Comparison of ENCODE assay signal across 8 cellular contexts in genomic region chr20:31606678-31606927, GRCh38. TPM values are rescaled to one million over a fixed set of nuclear protein-coding genes. Genes with fewer than 3 reads are reported as not detected.
A peak's percentile ranks its signal among the peaks of the same experiment; 100 is the strongest.
DNase-seq lines count a peak whose midpoint lies in the region; ATAC-seq and TF ChIP-seq lines count a peak whose summit lies in the region.

No MANE protein-coding gene starts in this region.

- TF ChIP-seq CTCF in Caco-2 (IDR thresholded peaks at IDR 0.05; ENCODE audit: insufficient read depth in 1 of 2, low read depth in 1 of 2, low read length in 1 of 2, severe bottlenecking in 1 of 2, unreplicated experiment in 1 of 2) = no peak
- TF ChIP-seq CTCF in SU-DHL-6 (IDR thresholded peaks at IDR 0.05; ENCODE audit: insufficient read depth, low read length, poor library complexity, severe bottlenecking) = no peak
- TF ChIP-seq CTCF in fibroblast of pulmonary artery (IDR thresholded peaks at IDR 0.05; ENCODE audit: low read length, missing control alignments) = no peak
- no peak for TF ChIP-seq CTCF in progenitor cell of endocrine pancreas (IDR thresholded peaks at IDR 0.05; ENCODE audit: unreplicated experiment)

- H3K36me3 Mint-ChIP-seq in Caco-2 (ENCODE audit: insufficient read depth, unreplicated experiment) = peaks cover 75% of the 10 kb centered on the region
- peaks cover 14% of the 10 kb centered on the region for H3K36me3 Mint-ChIP-seq in progenitor cell of endocrine pancreas (ENCODE audit: insufficient read depth)

- no peaks in the 10 kb centered on the region for H3K36me3 ChIP-seq in Caco-2 (ENCODE audit: control insufficient read depth, insufficient read depth, low read length)
- no peaks in the 10 kb centered on the region for H3K36me3 ChIP-seq in SU-DHL-6 (ENCODE audit: low read length)

- peak overlapping the region; percentile 93 for H3K4me2 ChIP-seq in SU-DHL-6 (ENCODE audit: low read depth, low read length, poor library complexity, severe bottlenecking)

- H2AFZ ChIP-seq in SU-DHL-6 (ENCODE audit: low read depth, low read length, severe bottlenecking) = no peak overlapping the region

- H3K4me1 Mint-ChIP-seq in Caco-2 (ENCODE audit: low read depth, unreplicated experiment) = peaks cover 63% of the 10 kb centered on the region
- peaks cover 51% of the 10 kb centered on the region for H3K4me1 Mint-ChIP-seq in progenitor cell of endocrine pancreas (ENCODE audit: low read depth)

- H3K4me3 Mint-ChIP-seq in Caco-2 (ENCODE audit: unreplicated experiment) (peak overlapping the region; percentile 88), progenitor cell of endocrine pancreas (ENCODE audit: low read depth) (peak overlapping the region; percentile 92)

- DNase-seq in Caco-2 (no peak), fibroblast of pulmonary artery (ENCODE audit: low read depth) (no peak), progenitor cell of endocrine pancreas (ENCODE audit: low spot score, unreplicated experiment) (no peak), NCI-H526 (lab: John Stamatoyannopoulos, UW) (no peak)
- no peak for DNase-seq in activated effector memory CD4-positive, alpha-beta T cell treated with Interleukin-2 at 50 U/mL for 16 hours

- H3F3A ChIP-seq in SU-DHL-6 (ENCODE audit: insufficient read depth) = peaks cover 13% of the 10 kb centered on the region

- POLR2A ChIA-PET in Caco-2 (lab: Charles Lee) = interaction anchor here (2.7 to 3.3 kb wide), 3 partner anchors 33 to 116 kb away, joined by 27 to 178 read pairs (median 40); partner anchors contain the start of gene BCL2L1

- intact Hi-C loops in Caco-2 (cut with micrococcal nuclease; ENCODE audit: unreplicated experiment) = no loop called here

- H3K27me3 Mint-ChIP-seq in Caco-2 (ENCODE audit: insufficient read depth, unreplicated experiment) (no peaks in the 10 kb centered on the region), progenitor cell of endocrine pancreas (no peaks in the 10 kb centered on the region)

- H3K27ac Mint-ChIP-seq in Caco-2 (ENCODE audit: unreplicated experiment) (peak overlapping the region; percentile 98), progenitor cell of endocrine pancreas (peak overlapping the region; percentile 99)

- no peak for ATAC-seq in HG02610 (IDR thresholded peaks at IDR 0.05; ENCODE audit: unreplicated experiment)
- ATAC-seq in GM21390 (IDR thresholded peaks at IDR 0.05; ENCODE audit: unreplicated experiment) = no peak

- H3K9me3 ChIP-seq in Caco-2 (no peaks in the 10 kb centered on the region), SU-DHL-6 (ENCODE audit: insufficient read depth, low read length) (no peaks in the 10 kb centered on the region)

- peaks cover 67% of the 10 kb centered on the region for H3K4me1 ChIP-seq in Caco-2

- H3K27me3 ChIP-seq in Caco-2 (replicated peaks; ENCODE audit: control insufficient read depth, insufficient read depth, low read length) = no peaks in the 10 kb centered on the region
- no peaks in the 10 kb centered on the region; the same call in 1 of the 2 replicates for H3K27me3 ChIP-seq in SU-DHL-6 (ENCODE audit: low read length)

- BruUV-seq in Caco-2 (replicated peaks; lab: Mats Ljungman, UMichigan) = no TSS peak

- no peaks in the 10 kb centered on the region for H3K9me2 ChIP-seq in SU-DHL-6 (replicated peaks; ENCODE audit: insufficient read depth, low read length)

- H3K4me3 ChIP-seq in Caco-2 (ENCODE audit: low read depth, low read length) (peak overlapping the region; percentile 63), SU-DHL-6 (ENCODE audit: insufficient read depth, low read length, poor library complexity, severe bottlenecking) (peak overlapping the region; percentile 67), fibroblast of pulmonary artery (replicated peaks; ENCODE audit: low read depth, low read length) (peak overlapping the region; percentile 97)

- H4K20me1 ChIP-seq in SU-DHL-6 (ENCODE audit: low read depth, low read length) = no peaks in the 10 kb centered on the region

- CTCF ChIA-PET in Caco-2 (lab: Charles Lee) = interaction anchor here (0.6 to 13.0 kb wide), 4 partner anchors 11 to 42 kb away, joined by 3 to 1708 read pairs (median 3); no protein-coding TSS in a partner anchor

- no peak overlapping the region for H3K27ac ChIP-seq in SU-DHL-6 (ENCODE audit: low read depth, low read length)

- H3K9ac ChIP-seq in SU-DHL-6 (ENCODE audit: low read length) = peak overlapping the region; percentile 64

- H3K9me3 Mint-ChIP-seq in Caco-2 (ENCODE audit: unreplicated experiment) = no peaks in the 10 kb centered on the region
- H3K9me3 Mint-ChIP-seq in progenitor cell of endocrine pancreas (ENCODE audit: low read depth) = no peaks in the 10 kb centered on the region

- no peaks in the 10 kb centered on the region for H3K79me2 ChIP-seq in SU-DHL-6 (ENCODE audit: insufficient read depth, low read length)

RNA-seq across cellular contexts. Expression of gene ID1, which starts 1.5 kb away (rescaled TPM):
- 157 and 163 TPM in 2 replicates for total RNA-seq in Caco-2 (2022)
- 322 and 326 TPM in 2 replicates for total RNA-seq in progenitor cell of endocrine pancreas

RNA-seq across cellular contexts. Expression of gene COX4I2, which starts 31.1 kb away (rescaled TPM):
- total RNA-seq in Caco-2 (2022) = not detected in 2 replicates
- not detected in 2 replicates for total RNA-seq in progenitor cell of endocrine pancreas
